Comparison of ENCODE assay signal across 8 cellular contexts in the genomic region with DNA sequence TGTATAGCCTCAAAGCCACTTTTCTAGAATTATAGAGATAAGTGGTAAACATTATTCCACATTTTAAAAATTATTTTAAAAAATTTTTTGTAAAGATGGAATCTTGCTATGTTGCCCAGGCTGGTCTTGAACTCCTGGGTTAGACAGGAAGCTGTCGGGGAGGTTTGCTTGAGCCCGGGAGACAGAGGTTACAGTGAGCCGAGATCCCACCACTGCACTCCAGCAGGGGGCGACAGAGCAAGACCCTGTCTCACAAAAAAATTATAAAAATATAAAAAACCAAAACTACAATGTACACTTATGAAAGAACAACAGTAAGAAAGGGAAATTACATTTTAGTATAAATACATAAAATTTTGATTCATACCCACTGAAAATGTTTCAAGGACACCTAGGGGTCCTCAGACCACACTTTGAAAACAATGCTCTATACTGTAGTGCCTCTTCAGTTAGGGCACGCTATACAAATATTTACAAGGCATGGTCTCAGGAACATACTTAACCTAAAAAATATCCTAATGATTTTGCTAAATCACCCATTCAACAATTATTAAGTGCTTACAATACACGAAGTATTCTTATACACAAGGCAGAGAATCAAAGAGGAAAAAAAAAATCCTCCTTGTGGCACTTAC.
DNase-seq lines count a peak whose midpoint lies in the region; ATAC-seq and TF ChIP-seq lines count a peak whose summit lies in the region.

No MANE protein-coding gene starts in this region.

- H3K4me1 Mint-ChIP-seq in osteocyte (ENCODE audit: unreplicated experiment): peaks cover 24% of the 10 kb centered on the region

- no peaks in the 10 kb centered on the region for H3K27me3 ChIP-seq in uterus

- peak overlapping the region; percentile 80 to 82 for H3K27ac ChIP-seq in uterus

- H3K9me3 ChIP-seq in uterus: no peaks in the 10 kb centered on the region

- TF ChIP-seq POLR2A in NB4 (IDR thresholded peaks at IDR 0.05; ENCODE audit: extremely low read depth, insufficient read length) (no peak), uterus (IDR thresholded peaks at IDR 0.05) (no peak)

- peak; percentile 26 for DNase-seq in COLO668 (lab: John Stamatoyannopoulos, UW; ENCODE audit: unreplicated experiment)
- DNase-seq in NB4 (ENCODE audit: low read depth): peak; percentile 62
- DNase-seq in activated CD8-positive, alpha-beta memory T cell treated with anti-CD3 and anti-CD28 coated beads for 4 hours (ENCODE audit: low read depth in 2 of 2): peak; percentile 32 to 46
- DNase-seq in epithelial cell of esophagus (ENCODE audit: low read depth): peak; percentile 52
- DNase-seq in osteocyte (ENCODE audit: extremely low spot score, unreplicated experiment): peak; percentile 88
- DNase-seq in uterus: no peak
- no peak for DNase-seq in NK-92 treated with Interleukin-12 subunit alpha and Interleukin-12 subunit beta, amount 100 ng/mL, for 24 hours (lab: John Stamatoyannopoulos, UW)

- H3K36me3 Mint-ChIP-seq in osteocyte (ENCODE audit: unreplicated experiment): peaks cover 2% of the 10 kb centered on the region

- no peak overlapping the region for H3K4me3 ChIP-seq in NB4 (ENCODE audit: low read depth, low read length)
- H3K4me3 ChIP-seq in epithelial cell of esophagus (ENCODE audit: low read length): no peak overlapping the region
- H3K4me3 ChIP-seq in uterus: no peak overlapping the region

- no peak for ATAC-seq in GM18520 (IDR thresholded peaks at IDR 0.05; ENCODE audit: unreplicated experiment)

- peaks cover 0 to 9% of the 10 kb centered on the region in 2 donors for H3K4me1 ChIP-seq in uterus

- no peaks in the 10 kb centered on the region for H3K36me3 ChIP-seq in uterus

- no peaks in the 10 kb centered on the region for H3K27me3 Mint-ChIP-seq in osteocyte (ENCODE audit: unreplicated experiment)

- H3K4me3 Mint-ChIP-seq in osteocyte (ENCODE audit: unreplicated experiment): no peak overlapping the region

- H3K27ac Mint-ChIP-seq in osteocyte (ENCODE audit: unreplicated experiment): peak overlapping the region; percentile 59

- intact Hi-C loops in uterus (cut with DNase I; ENCODE audit: low total_unique reads): loop anchor here (10.0 kb wide), 1 partner anchor 119 kb away; no protein-coding TSS in a partner anchor

- H3K9me3 Mint-ChIP-seq in osteocyte (ENCODE audit: unreplicated experiment): peaks cover under 1% of the 10 kb centered on the region

- TF ChIP-seq CTCF in NB4 (IDR thresholded peaks at IDR 0.05; ENCODE audit: low read depth, low read length) (peak; percentile 68), epithelial cell of esophagus (IDR thresholded peaks at IDR 0.05; ENCODE audit: insufficient read depth, low read depth, low read length, missing control alignments) (peak; percentile 75), osteocyte (IDR thresholded peaks at IDR 0.05) (peak; percentile 83), uterus (IDR thresholded peaks at IDR 0.05) (peak; percentile 29 to 54 (median 38))

Comparison
In these comparisons a context has a peak if more than half of its experiments do, and no peak if none do; other contexts are left out.
1. DNase-seq: peak in COLO668 (single experiment), NB4 (single experiment), activated CD8-positive, alpha-beta memory T cell treated with anti-CD3 and anti-CD28 coated beads for 4 hours (2 of 2), epithelial cell of esophagus (single experiment) and osteocyte (single experiment); none in uterus (0 of 2) and NK-92 treated with Interleukin-12 subunit alpha and Interleukin-12 subunit beta, amount 100 ng/mL, for 24 hours (single experiment).
2. Peak in every context shown above with its lines, with median percentiles within 50 percentile points of each other: CTCF ChIP-seq.